ENCODE assay signal across 1 cellular context in the genomic region with DNA sequence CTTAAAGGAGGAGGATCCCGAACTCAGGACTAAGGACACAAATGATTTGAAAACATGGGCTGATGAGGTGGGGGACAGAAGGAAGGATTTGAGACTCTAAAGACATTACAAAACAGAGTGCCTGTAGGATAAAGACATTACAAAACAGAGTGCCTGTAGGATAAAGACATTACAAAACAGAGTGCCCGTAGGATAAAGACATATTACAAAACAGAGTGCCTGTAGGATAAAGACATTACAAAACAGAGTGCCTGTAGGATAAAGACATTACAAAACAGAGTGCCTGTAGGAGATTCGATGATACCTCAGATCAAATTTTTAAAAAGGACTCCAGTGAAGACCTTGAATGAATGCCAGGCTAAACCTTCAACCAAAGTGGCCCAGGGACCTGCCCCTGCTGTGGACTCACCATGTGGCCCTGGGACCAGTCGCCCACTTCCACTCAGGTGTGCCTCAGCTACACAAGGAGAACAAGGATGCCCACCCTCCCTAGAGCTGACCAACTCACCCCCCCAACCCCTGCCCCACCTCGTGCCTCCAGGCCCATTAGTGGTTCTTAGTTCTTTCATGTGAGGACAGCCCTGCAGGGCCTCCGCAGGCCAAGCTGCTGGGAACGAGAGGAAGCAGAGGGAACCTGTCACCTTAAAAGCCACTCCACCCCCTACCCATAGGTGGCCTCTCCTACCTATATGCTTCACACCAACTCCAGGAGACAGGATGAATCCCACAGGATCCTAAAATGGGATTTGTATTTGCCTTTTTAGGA.
TF ChIP-seq lines count a peak whose summit lies in the region.

No MANE protein-coding gene starts in this region.

TF ChIP-seq in GM12878, 131 proteins besides CTCF, POLR2A, EP300 and RAD21 (continued from another document):
- TF ChIP-seq STAT3 (IDR thresholded peaks at IDR 0.05; ENCODE audit: low read depth, low read length), result no peak
